25 cellular contexts compared by ENCODE assay signal in the genomic region with DNA sequence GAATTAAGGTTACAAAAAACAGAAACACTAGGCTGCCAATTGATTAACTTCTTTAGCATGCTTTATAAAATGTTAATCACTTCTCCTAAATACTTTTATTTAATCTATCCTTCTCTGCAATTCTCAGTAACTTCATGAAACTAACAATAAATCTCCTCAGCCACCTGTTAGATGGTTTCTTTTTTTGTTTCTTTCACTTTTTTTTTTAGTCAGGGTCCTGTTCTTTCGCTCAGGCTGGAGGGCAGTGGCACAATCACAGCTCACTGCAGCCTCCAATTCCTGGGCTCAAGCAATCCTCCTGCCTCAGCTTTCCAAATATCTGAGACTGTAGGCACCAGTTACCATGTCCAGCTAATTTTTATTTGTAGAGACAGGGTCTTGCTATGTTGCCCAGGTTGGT.
DNase-seq lines count a peak whose midpoint lies in the region; ATAC-seq lines count a peak whose summit lies in the region.
"Had no signal": no experiment of that assay in that cellular context is flagged by ENCODE, and none has a peak within 500 bp of the region (broad histone marks: within the 10 kb centered on the region; RNA-seq: fewer than 3 reads in every experiment).

No MANE protein-coding gene starts in this region.

- no peak for DNase-seq in stimulated activated CD4-positive, alpha-beta T cell treated with anti-CD3 and anti-CD28 coated beads, Interleukin-2, amount 100 ng/mL, for 24 hours
- no peak for DNase-seq in retina
- no peak for DNase-seq in iPS-NIHi11 (ENCODE audit: low spot score)
- DNase-seq: activated CD4-positive, alpha-beta T cell treated with anti-CD3 and anti-CD28 coated beads, Interleukin-2, amount 50 U/mL, for 1 hour; activated CD8-positive, alpha-beta memory T cell treated with anti-CD3 and anti-CD28 coated beads, Interleukin-2, amount 10 ng/mL, durations not matched to agents 7 days and 5 days; activated naive CD4-positive, alpha-beta T cell treated with anti-CD3 and anti-CD28 coated beads, Interleukin-2, amount 10 ng/mL, durations not matched to agents 7 days and 5 days; CD4-positive, alpha-beta memory T cell; DMS153; effector memory CD8-positive, alpha-beta T cell; left lung; mesendoderm; NCI-H1105; NCI-H2081; NCI-H345; NCI-H774; stimulated activated CD8-positive, alpha-beta memory T cell treated with anti-CD3 and anti-CD28 coated beads, Interleukin-4, amount 100 ng/mL, for 48 hours; T-helper 9 cell; trophoblast cell; WERI-Rb-1 had no signal

- ATAC-seq in GM18502 (IDR thresholded peaks at IDR 0.05; ENCODE audit: poor library complexity, unreplicated experiment) (peak; percentile 72), GM19395 (IDR thresholded peaks at IDR 0.05; ENCODE audit: unreplicated experiment) (peak; percentile 79), GM21825 (IDR thresholded peaks at IDR 0.05; ENCODE audit: unreplicated experiment) (peak; percentile 48), HG03175 (IDR thresholded peaks at IDR 0.05; ENCODE audit: unreplicated experiment) (peak; percentile 37), HG03280 (IDR thresholded peaks at IDR 0.05; ENCODE audit: unreplicated experiment) (no peak)
- ATAC-seq: activated CD8-positive, alpha-beta memory T cell treated with anti-CD3 and anti-CD28 coated beads, Interleukin-2, amount 10 ng/mL, durations not matched to agents 7 days and 5 days; effector memory CD8-positive, alpha-beta T cell; left lung; SK-N-SH treated with all-trans-retinoic acid at 6 μM for 48 hours had no signal
